In genomic region chr4:185587444-185588161, GRCh38 we compare ENCODE assay signal across 8 cellular contexts. TPM values are rescaled to one million over a fixed set of nuclear protein-coding genes. Genes with fewer than 3 reads are reported as not detected.
DNase-seq lines count a peak whose midpoint lies in the region; ATAC-seq and TF ChIP-seq lines count a peak whose summit lies in the region.

No MANE protein-coding gene starts in this region.

- no peaks in the 10 kb centered on the region for H3K27me3 Mint-ChIP-seq in chondrocyte (ENCODE audit: low read depth)

- DNase-seq in activated CD4-positive, alpha-beta T cell treated with anti-CD3 and anti-CD28 coated beads for 48 hours = peak; percentile 89
- peak; percentile 67 to 78 for DNase-seq in stimulated activated CD4-positive, alpha-beta T cell treated with anti-CD3 and anti-CD28 coated beads, Interleukin-2, amount 100 ng/mL, for 24 hours
- DNase-seq in RKO (ENCODE audit: low spot score) (no peak), chondrocyte (ENCODE audit: low spot score) (no peak)
- DNase-seq in NK-92 treated with Interleukin-12 subunit alpha and Interleukin-12 subunit beta, amount 100 ng/mL, for 24 hours (lab: John Stamatoyannopoulos, UW) = no peak

- H3K4me1 Mint-ChIP-seq in chondrocyte (ENCODE audit: low read depth) = peaks cover 22% of the 10 kb centered on the region

- ATAC-seq in GM18909 (IDR thresholded peaks at IDR 0.05; ENCODE audit: poor library complexity, unreplicated experiment) (peak; percentile 99), HG03025 (IDR thresholded peaks at IDR 0.05; ENCODE audit: low FRiP score, unreplicated experiment) (peak; percentile 94), esophagus mucosa (peak; percentile 37)

- no peaks in the 10 kb centered on the region for H3K9me3 Mint-ChIP-seq in chondrocyte (ENCODE audit: low read depth)

- no peak for TF ChIP-seq CTCF in chondrocyte (IDR thresholded peaks at IDR 0.05)

- no peak overlapping the region for H3K27ac Mint-ChIP-seq in chondrocyte (ENCODE audit: unreplicated experiment)

- peaks cover 5% of the 10 kb centered on the region for H3K36me3 Mint-ChIP-seq in chondrocyte (ENCODE audit: low read depth)

- H3K4me3 Mint-ChIP-seq in chondrocyte (ENCODE audit: unreplicated experiment) = no peak overlapping the region

RNA-seq across cellular contexts. Expression of gene PDLIM3, which starts 52.3 kb away (rescaled TPM):
- total RNA-seq in esophagus mucosa (6.4 TPM), chondrocyte (14.3 to 68.5 TPM (median 63.0 TPM) in 3 replicates)

Comparison
In these comparisons a context has a peak if more than half of its experiments do, and no peak if none do; other contexts are left out.
1. ATAC-seq: peak in every context shown above with its lines; median percentile 99 in GM18909; 94 in HG03025; 37 in esophagus mucosa.
2. DNase-seq: peak in activated CD4-positive, alpha-beta T cell treated with anti-CD3 and anti-CD28 coated beads for 48 hours (single experiment) and stimulated activated CD4-positive, alpha-beta T cell treated with anti-CD3 and anti-CD28 coated beads, Interleukin-2, amount 100 ng/mL, for 24 hours (2 of 2); none in RKO (single experiment), chondrocyte (single experiment) and NK-92 treated with Interleukin-12 subunit alpha and Interleukin-12 subunit beta, amount 100 ng/mL, for 24 hours (single experiment).